ENCODE assay signal across 1 cellular context in genomic region chr13:79149210-79149609, GRCh38.
TF ChIP-seq lines count a peak whose summit lies in the region.

No MANE protein-coding gene starts in this region.

TF ChIP-seq in WTC11, 78 proteins besides CTCF, POLR2A, EP300 and RAD21 (continued from another document):
- TF ChIP-seq PRDM15 (CRISPR knock-in tag; IDR thresholded peaks at IDR 0.05) (no peak), SMAD4 (CRISPR knock-in tag; IDR thresholded peaks at IDR 0.05) (no peak), FOXJ3 (CRISPR knock-in tag; IDR thresholded peaks at IDR 0.05; ENCODE audit: borderline replicate concordance) (no peak)
- TF ChIP-seq, protein P1, sequence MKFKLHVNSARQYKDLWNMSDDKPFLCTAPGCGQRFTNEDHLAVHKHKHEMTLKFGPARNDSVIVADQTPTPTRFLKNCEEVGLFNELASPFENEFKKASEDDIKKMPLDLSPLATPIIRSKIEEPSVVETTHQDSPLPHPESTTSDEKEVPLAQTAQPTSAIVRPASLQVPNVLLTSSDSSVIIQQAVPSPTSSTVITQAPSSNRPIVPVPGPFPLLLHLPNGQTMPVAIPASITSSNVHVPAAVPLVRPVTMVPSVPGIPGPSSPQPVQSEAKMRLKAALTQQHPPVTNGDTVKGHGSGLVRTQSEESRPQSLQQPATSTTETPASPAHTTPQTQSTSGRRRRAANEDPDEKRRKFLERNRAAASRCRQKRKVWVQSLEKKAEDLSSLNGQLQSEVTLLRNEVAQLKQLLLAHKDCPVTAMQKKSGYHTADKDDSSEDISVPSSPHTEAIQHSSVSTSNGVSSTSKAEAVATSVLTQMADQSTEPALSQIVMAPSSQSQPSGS (CRISPR knock-in tag; IDR thresholded peaks at IDR 0.05; ENCODE audit: borderline replicate concordance, low read depth), result no peak
- TF ChIP-seq, protein P2, sequence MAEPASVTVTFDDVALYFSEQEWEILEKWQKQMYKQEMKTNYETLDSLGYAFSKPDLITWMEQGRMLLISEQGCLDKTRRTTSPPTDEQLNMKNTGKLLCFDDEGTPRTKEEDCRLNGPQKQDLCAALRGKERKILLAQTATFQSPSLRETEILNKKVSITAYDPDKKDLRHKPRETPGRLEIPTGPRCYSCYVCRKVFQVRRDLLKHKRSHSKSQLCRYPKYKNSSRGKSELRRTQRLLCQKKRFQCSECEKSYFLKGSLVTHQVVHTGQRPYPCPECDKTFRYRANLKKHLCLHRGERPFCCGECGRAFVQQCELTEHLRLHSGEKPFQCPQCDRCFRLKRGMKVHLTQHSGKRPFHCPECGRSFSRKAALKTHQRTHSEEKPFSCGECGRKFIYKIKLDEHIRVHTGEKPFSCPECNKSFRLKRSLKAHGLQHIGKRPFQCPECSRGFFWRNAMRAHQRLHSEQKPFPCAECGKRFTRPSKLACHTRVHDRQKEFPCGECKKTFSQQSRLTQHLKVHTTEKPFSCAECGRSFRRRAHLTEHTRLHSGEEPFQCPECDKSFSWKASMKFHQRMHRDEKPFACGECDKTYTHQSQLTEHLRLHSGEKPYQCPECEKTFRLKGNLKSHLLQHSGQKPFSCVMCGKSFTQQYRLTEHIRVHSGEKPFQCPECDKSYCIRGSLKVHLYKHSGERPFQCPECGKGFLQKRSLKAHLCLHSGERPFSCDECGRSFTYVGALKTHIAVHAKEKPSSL (CRISPR knock-in tag; conservative IDR thresholded peaks at IDR 0.05), result no peak
TF ChIP-seq in WTC11: peak in this region for 1.
